26 cellular contexts compared by ENCODE assay signal in the genomic region with DNA sequence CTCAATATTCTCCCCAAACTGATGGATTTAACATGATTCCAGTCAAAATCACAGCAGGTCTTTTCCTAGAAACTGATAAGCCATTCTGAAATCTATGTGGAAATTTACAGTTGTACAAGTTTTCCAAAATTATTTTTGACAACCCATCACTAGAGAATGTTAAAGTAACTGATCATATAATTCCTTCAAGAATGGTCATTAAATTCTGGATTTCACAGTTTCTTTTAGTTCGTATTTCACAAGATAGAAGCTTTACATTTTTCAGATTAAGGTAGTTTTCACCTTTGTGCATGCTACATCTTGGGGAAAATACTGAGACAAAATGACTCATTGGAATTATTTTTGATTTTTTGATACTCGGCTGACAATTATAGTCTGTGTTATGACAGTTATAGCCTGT.
"Had no signal": no experiment of that assay in that cellular context is flagged by ENCODE, and none has a peak within 500 bp of the region (broad histone marks: within the 10 kb centered on the region; RNA-seq: fewer than 3 reads in every experiment).

No MANE protein-coding gene starts in this region.

- H3K27me3 ChIP-seq: stomach, suprapubic skin, testis, thyroid gland, tibial artery, tibial nerve, transverse colon, upper lobe of left lung, upper lobe of right lung, uterus, vagina had no signal

- H3K4me1 ChIP-seq: stomach, suprapubic skin, testis, thyroid gland, tibial artery, tibial nerve, transverse colon, upper lobe of left lung, upper lobe of right lung, uterus, vagina had no signal

- ATAC-seq: stimulated activated effector memory CD8-positive, alpha-beta T cell treated with anti-CD3 and anti-CD28 coated beads, Interleukin-12 subunit alpha, Interleukin-12 subunit beta, amount 100 ng/mL, for 72 hours; stimulated activated memory B cell treated with anti-CD40 and anti-IgM and Interleukin-4, amounts not matched to agents 10 μg/mL and 1 μg/mL and 100 μg/mL, for 72 hours; stimulated activated naive B cell treated with anti-CD40 and anti-IgM and Interleukin-4, amounts not matched to agents 10 μg/mL and 1 μg/mL and 100 μg/mL, for 72 hours; stimulated activated naive CD8-positive, alpha-beta T cell treated with anti-CD3 and anti-CD28 coated beads, Interleukin-15, amount 100 ng/mL, for 72 hours; stimulated activated naive CD8-positive, alpha-beta T cell treated with anti-CD3 and anti-CD28 coated beads, Interleukin-15, Interleukin-2, amounts not matched to agents 100 U/mL and 50 U/mL, for 24 hours; upper lobe of right lung had no signal

- H3K9me3 ChIP-seq: stomach, suprapubic skin, testis, thoracic aorta, thyroid gland, tibial artery, tibial nerve, transverse colon, upper lobe of left lung, upper lobe of right lung, uterus, vagina had no signal

- H3K36me3 ChIP-seq: suprapubic skin, thoracic aorta, thyroid gland, transverse colon, upper lobe of left lung, upper lobe of right lung, uterus, vagina had no signal

- DNase-seq: stimulated activated CD4-positive, alpha-beta T cell treated with anti-CD3 and anti-CD28 coated beads, Interleukin-2, amount 100 ng/mL, for 48 hours; stimulated activated CD4-positive, alpha-beta T cell treated with anti-CD3 and anti-CD28 coated beads, Interleukin-4, amount 100 ng/mL, for 1 hour; stimulated activated CD4-positive, alpha-beta T cell treated with anti-CD3 and anti-CD28 coated beads, Interleukin-4, amount 100 ng/mL, for 24 hours; stimulated activated CD4-positive, alpha-beta T cell treated with anti-CD3 and anti-CD28 coated beads, Interleukin-4, amount 100 ng/mL, for 4 hours; stimulated activated CD8-positive, alpha-beta memory T cell treated with anti-CD3 and anti-CD28 coated beads, Interleukin-4, amount 100 ng/mL, for 48 hours; stimulated activated naive B cell treated with anti-CD40 and anti-IgM and Interleukin-4, amounts not matched to agents 10 μg/mL and 1 μg/mL and 100 μg/mL, for 72 hours; stimulated activated naive CD4-positive, alpha-beta T cell; stimulated activated naive CD4-positive, alpha-beta T cell treated with Interleukin-2 at 50 U/mL for 16 hours; stimulated activated naive CD8-positive, alpha-beta T cell treated with anti-CD3 and anti-CD28 coated beads, Interleukin-15, amount 100 ng/mL, for 72 hours; stimulated activated naive CD8-positive, alpha-beta T cell treated with anti-CD3 and anti-CD28 coated beads, Interleukin-15, Interleukin-2, amounts not matched to agents 100 U/mL and 50 U/mL, for 24 hours; stomach; substantia nigra; testis; thyroid gland; tibial artery; transverse colon; upper lobe of right lung; uterus had no signal

- H3K4me3 ChIP-seq: stomach, suprapubic skin, testis, thoracic aorta, thyroid gland, tibial artery, tibial nerve, transverse colon, upper lobe of left lung, upper lobe of right lung, uterus, vagina had no signal

- FAIRE-seq: urothelium cell line had no signal

- H3K27ac ChIP-seq: stomach, suprapubic skin, testis, thoracic aorta, thyroid gland, tibial artery, tibial nerve, transverse colon, upper lobe of left lung, upper lobe of right lung, uterus, vagina had no signal
